ENCODE assay signal across 1 cellular context in the genomic region with DNA sequence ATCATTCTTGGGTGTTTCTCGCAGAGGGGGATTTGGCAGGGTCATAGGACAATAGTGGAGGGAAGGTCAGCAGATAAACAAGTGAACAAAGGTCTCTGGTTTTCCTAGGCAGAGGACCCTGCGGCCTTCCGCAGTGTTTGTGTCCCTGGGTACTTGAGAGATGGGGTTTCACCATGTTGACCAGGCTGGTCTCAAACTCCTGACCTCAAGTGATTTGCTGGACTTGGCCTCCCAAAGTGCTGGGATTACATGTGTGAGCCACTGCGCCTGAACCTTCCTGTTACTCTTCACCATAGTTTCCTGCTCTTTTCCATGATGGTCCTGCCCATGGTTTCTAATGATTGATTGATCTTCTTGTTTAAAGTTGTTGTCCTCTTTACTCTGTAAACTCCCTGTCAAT.
TF ChIP-seq lines count a peak whose summit lies in the region.
"Not testable (repeated sequence)": the region's sequence is repeated elsewhere in the genome, so short reads cannot be mapped to it uniquely, and the experiment has no call there.

No MANE protein-coding gene starts in this region.

TF ChIP-seq in HepG2, 621 proteins besides CTCF, POLR2A, EP300 and RAD21 (continued from another document):
- 0 out of 2 replicates have a peak, but pooled peaks have one; percentile 4 for TF ChIP-seq CREM (IDR thresholded peaks at IDR 0.05)
- not testable (repeated sequence) for TF ChIP-seq CREM (CRISPR knock-in tag; IDR thresholded peaks at IDR 0.05); SOX6 (IDR thresholded peaks at IDR 0.05); SOX13 (IDR thresholded peaks at IDR 0.05)
- 0 out of 2 replicates have a peak, but pooled peaks have one; percentile 40 for TF ChIP-seq ZBTB38 (CRISPR knock-in tag; IDR thresholded peaks at IDR 0.05)
- peak; percentile 62 for TF ChIP-seq RARA (CRISPR knock-in tag; IDR thresholded peaks at IDR 0.05)
- peak; percentile 71 for TF ChIP-seq SOX6 (CRISPR knock-in tag; IDR thresholded peaks at IDR 0.05)
- TF ChIP-seq ZMYM3 (CRISPR knock-in tag; IDR thresholded peaks at IDR 0.05): peak; percentile 76
- TF ChIP-seq, protein P1, sequence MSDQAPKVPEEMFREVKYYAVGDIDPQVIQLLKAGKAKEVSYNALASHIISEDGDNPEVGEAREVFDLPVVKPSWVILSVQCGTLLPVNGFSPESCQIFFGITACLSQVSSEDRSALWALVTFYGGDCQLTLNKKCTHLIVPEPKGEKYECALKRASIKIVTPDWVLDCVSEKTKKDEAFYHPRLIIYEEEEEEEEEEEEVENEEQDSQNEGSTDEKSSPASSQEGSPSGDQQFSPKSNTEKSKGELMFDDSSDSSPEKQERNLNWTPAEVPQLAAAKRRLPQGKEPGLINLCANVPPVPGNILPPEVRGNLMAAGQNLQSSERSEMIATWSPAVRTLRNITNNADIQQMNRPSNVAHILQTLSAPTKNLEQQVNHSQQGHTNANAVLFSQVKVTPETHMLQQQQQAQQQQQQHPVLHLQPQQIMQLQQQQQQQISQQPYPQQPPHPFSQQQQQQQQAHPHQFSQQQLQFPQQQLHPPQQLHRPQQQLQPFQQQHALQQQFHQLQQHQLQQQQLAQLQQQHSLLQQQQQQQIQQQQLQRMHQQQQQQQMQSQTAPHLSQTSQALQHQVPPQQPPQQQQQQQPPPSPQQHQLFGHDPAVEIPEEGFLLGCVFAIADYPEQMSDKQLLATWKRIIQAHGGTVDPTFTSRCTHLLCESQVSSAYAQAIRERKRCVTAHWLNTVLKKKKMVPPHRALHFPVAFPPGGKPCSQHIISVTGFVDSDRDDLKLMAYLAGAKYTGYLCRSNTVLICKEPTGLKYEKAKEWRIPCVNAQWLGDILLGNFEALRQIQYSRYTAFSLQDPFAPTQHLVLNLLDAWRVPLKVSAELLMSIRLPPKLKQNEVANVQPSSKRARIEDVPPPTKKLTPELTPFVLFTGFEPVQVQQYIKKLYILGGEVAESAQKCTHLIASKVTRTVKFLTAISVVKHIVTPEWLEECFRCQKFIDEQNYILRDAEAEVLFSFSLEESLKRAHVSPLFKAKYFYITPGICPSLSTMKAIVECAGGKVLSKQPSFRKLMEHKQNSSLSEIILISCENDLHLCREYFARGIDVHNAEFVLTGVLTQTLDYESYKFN (CRISPR knock-in tag; conservative IDR thresholded peaks at IDR 0.05): peak; percentile 45; the same call in 1 of the 2 replicates
- TF ChIP-seq SALL1 (CRISPR knock-in tag; IDR thresholded peaks at IDR 0.05): peak; percentile 73
- TF ChIP-seq POGZ (CRISPR knock-in tag; IDR thresholded peaks at IDR 0.05): peak; percentile 24; the same call in 1 of the 2 replicates
- TF ChIP-seq SOX13 (CRISPR knock-in tag; conservative IDR thresholded peaks at IDR 0.05 in 1 of 2, IDR thresholded peaks at IDR 0.05 in 1 of 2): 0 out of 4 replicates have a peak, but pooled peaks of 1 of the 2 experiments have one; percentile 44
